In genomic region chr1:8873506-8874229, GRCh38 we compare ENCODE assay signal across 8 cellular contexts. TPM values are rescaled to one million over a fixed set of nuclear protein-coding genes. Genes with fewer than 3 reads are reported as not detected.
DNase-seq lines count a peak whose midpoint lies in the region; ATAC-seq and TF ChIP-seq lines count a peak whose summit lies in the region.

No MANE protein-coding gene starts in this region.

- H3K36me3 Mint-ChIP-seq in CD14-positive monocyte, result peaks cover 67 to 76% of the 10 kb centered on the region in 2 donors

- H3K27me3 ChIP-seq in MG63 (no peaks in the 10 kb centered on the region), right lobe of liver (no peaks in the 10 kb centered on the region)

- peaks cover 68% of the 10 kb centered on the region for H3K4me1 Mint-ChIP-seq in CD14-positive monocyte

- TF ChIP-seq POLR2A in right lobe of liver (IDR thresholded peaks at IDR 0.05), result no peak

- H3K4me3 ChIP-seq in MG63 (peak overlapping the region; percentile 76), coronary artery (peak overlapping the region; percentile 48), right lobe of liver (no peak overlapping the region)

- peaks cover 0 to 1% (median 0%) of the 10 kb centered on the region in 3 donors for H3K27me3 Mint-ChIP-seq in CD14-positive monocyte (ENCODE audit: low read depth in 3 of 3)

- peaks cover 90% of the 10 kb centered on the region for H3K36me3 ChIP-seq in MG63
- H3K36me3 ChIP-seq in right lobe of liver, result peaks cover 16 to 57% (median 35%) of the 10 kb centered on the region in 4 donors

- intact Hi-C loops in CD14-positive monocyte (cut with micrococcal nuclease) (loop anchor here in 1 of 2 donors (5.0 kb wide), 2 partner anchors 34 to 204 kb away; no protein-coding TSS in a partner anchor), right lobe of liver (cut with DNase I) (no loop called here)

- TF ChIP-seq CTCF in CD14-positive monocyte (IDR thresholded peaks at IDR 0.05) (no peak), coronary artery (IDR thresholded peaks at IDR 0.05) (no peak), right lobe of liver (IDR thresholded peaks at IDR 0.05) (no peak)

- peak overlapping the region; percentile 61 to 85 for H3K4me3 Mint-ChIP-seq in CD14-positive monocyte

- DNase-seq in CD14-positive monocyte (ENCODE audit: low spot score) (peak; percentile 97), MG63 (peak; percentile 99), coronary artery (ENCODE audit: low spot score) (peak; percentile 91), right lobe of liver (peak; percentile 69 to 86 (median 73)), NCI-H1930 (lab: John Stamatoyannopoulos, UW) (no peak)
- DNase-seq in activated CD4-positive, alpha-beta T cell treated with anti-CD3 and anti-CD28 coated beads, Interleukin-2, amount 50 U/mL, for 24 hours (ENCODE audit: low read depth in 1 of 2, low spot score in 1 of 2), result peak; percentile 54 to 83
- DNase-seq in stimulated activated CD4-positive, alpha-beta T cell treated with anti-CD3 and anti-CD28 coated beads, TNF-alpha, amount 100 ng/mL, for 4 hours (ENCODE audit: low read depth in 3 of 3), result peak; percentile 62 to 83 (median 78)

- peaks cover 0 to 87% (median 37%) of the 10 kb centered on the region in 4 donors for H3K4me1 ChIP-seq in right lobe of liver

- peak; percentile 10 to 57 (median 37) for ATAC-seq in right lobe of liver
- ATAC-seq in GM21723 (IDR thresholded peaks at IDR 0.05; ENCODE audit: unreplicated experiment), result no peak

- H3K27ac ChIP-seq in coronary artery (peak overlapping the region; percentile 66 to 79), right lobe of liver (peak overlapping the region in 2 of 3 donors; percentile 35 to 63)

- H3K9me3 Mint-ChIP-seq in CD14-positive monocyte, result no peaks in the 10 kb centered on the region

- H3K9me3 ChIP-seq in MG63 (no peaks in the 10 kb centered on the region), right lobe of liver (no peaks in the 10 kb centered on the region)

- 20% methylated on average over 5 of the region's 5 CpGs for WGBS in right lobe of liver (ENCODE audit: insufficient coverage, low coverage, low lambda C conversion rate, missing lambda C conversion rate)

- peak overlapping the region; percentile 93 to 99 (median 97) for H3K27ac Mint-ChIP-seq in CD14-positive monocyte

RNA-seq across cellular contexts. Expression of gene ENO1, which starts 4.8 kb away (rescaled TPM):
- 1,000 to 10,000 TPM; 1,458 to 1,573 TPM for polyA plus RNA-seq in CD14-positive monocyte
- 2,801 and 3,884 TPM in 2 replicates for total RNA-seq in MG63 (2014; rRNA removed; shearing (Covaris generic); ENCODE audit: low replicate concordance)
- 100 to 1,000 TPM; 314 to 792 (median 539) TPM for total RNA-seq in right lobe of liver

RNA-seq across cellular contexts. Expression of gene RERE, which starts 56.2 kb away (rescaled TPM):
- polyA plus RNA-seq in CD14-positive monocyte, result 1 to 10 TPM; 1.2 to 3.8 TPM
- 1.5 and 7.2 TPM in 2 replicates for total RNA-seq in MG63 (2014; rRNA removed; shearing (Covaris generic); ENCODE audit: low replicate concordance)
- total RNA-seq in right lobe of liver, result 10 to 100 TPM; 17.5 to 38.4 (median 25.0) TPM

Comparison
In these comparisons a context has a peak if more than half of its experiments do, and no peak if none do; other contexts are left out.
1. DNase-seq: peak in CD14-positive monocyte (single experiment), MG63 (single experiment), activated CD4-positive, alpha-beta T cell treated with anti-CD3 and anti-CD28 coated beads, Interleukin-2, amount 50 U/mL, for 24 hours (2 of 2), coronary artery (single experiment), right lobe of liver (3 of 3) and stimulated activated CD4-positive, alpha-beta T cell treated with anti-CD3 and anti-CD28 coated beads, TNF-alpha, amount 100 ng/mL, for 4 hours (3 of 3); none in NCI-H1930 (0 of 2).
2. H3K4me3 ChIP-seq: peak in MG63 (single experiment) and coronary artery (single experiment); none in right lobe of liver (0 of 3).